In the genomic region with DNA sequence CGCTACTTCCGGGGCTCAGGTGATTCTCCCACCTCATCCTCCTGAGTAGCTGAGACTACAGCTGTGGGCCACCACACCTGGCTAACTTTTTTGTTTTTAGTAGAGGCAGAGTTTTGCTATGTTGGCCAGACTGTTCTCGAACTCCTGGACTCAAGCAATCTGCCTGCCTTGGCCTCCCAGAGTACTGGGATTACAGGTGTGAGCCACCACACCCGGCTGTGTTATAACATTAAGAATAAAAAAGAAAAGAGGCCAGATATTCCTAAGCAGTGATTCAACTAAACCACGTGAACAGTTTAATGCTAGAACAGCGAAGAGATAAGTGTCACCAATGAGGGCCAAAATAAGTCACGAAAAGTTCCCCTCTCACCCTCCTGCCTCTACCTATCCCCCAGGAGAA, we compare ENCODE assay signal across 18 cellular contexts. TPM values are rescaled to one million over a fixed set of nuclear protein-coding genes. Genes with fewer than 3 reads are reported as not detected.
DNase-seq lines count a peak whose midpoint lies in the region; ATAC-seq, FAIRE-seq and TF ChIP-seq lines count a peak whose summit lies in the region.
"Had no signal": no experiment of that assay in that cellular context is flagged by ENCODE, and none has a peak within 500 bp of the region (broad histone marks: within the 10 kb centered on the region; RNA-seq: fewer than 3 reads in every experiment).

No MANE protein-coding gene starts in this region.

- no peaks in the 10 kb centered on the region for H3K27me3 ChIP-seq in CD4-positive, CD25-positive, alpha-beta regulatory T cell (ENCODE audit: control insufficient read depth, insufficient read depth, low read length)
- no peaks in the 10 kb centered on the region; a peak in 1 of 5 replicates for H3K27me3 ChIP-seq in HepG2 (ENCODE audit: control insufficient read depth in 1 of 2, insufficient read depth in 2 of 2, low read length in 2 of 2)
- H3K27me3 ChIP-seq in spleen (replicated peaks in 1 of 7) = no peaks in the 10 kb centered on the region
- H3K27me3 ChIP-seq in body of pancreas = no peaks in the 10 kb centered on the region

- H3K4me1 Mint-ChIP-seq in CD4-positive, CD25-positive, alpha-beta regulatory T cell = peaks cover 26 to 67% (median 49%) of the 10 kb centered on the region in 4 donors
- H3K4me1 Mint-ChIP-seq in nephron progenitor cell = peaks cover 45% of the 10 kb centered on the region
- peaks cover 24% of the 10 kb centered on the region for H3K4me1 Mint-ChIP-seq in stimulated activated effector memory CD8-positive, alpha-beta T cell treated with anti-CD3 and anti-CD28 coated beads, Interleukin-12 subunit alpha, Interleukin-12 subunit beta, amount 100 ng/mL, for 72 hours

- H3K4me2 ChIP-seq in HepG2 (ENCODE audit: low read depth, low read length) = peak overlapping the region; percentile 95

- peaks cover 11% of the 10 kb centered on the region for H3K36me3 Mint-ChIP-seq in CD4-positive, CD25-positive, alpha-beta regulatory T cell
- peaks cover 53% of the 10 kb centered on the region for H3K36me3 Mint-ChIP-seq in nephron progenitor cell (ENCODE audit: low read depth)
- H3K36me3 Mint-ChIP-seq in stimulated activated effector memory CD8-positive, alpha-beta T cell treated with anti-CD3 and anti-CD28 coated beads, Interleukin-12 subunit alpha, Interleukin-12 subunit beta, amount 100 ng/mL, for 72 hours = peaks cover 24% of the 10 kb centered on the region

- no peak for FAIRE-seq in HepG2 (lab: Jason Lieb, UNC)
- FAIRE-seq: G401.6, GM12878 had no signal

- no peaks in the 10 kb centered on the region for H3K9me3 ChIP-seq in CD4-positive, CD25-positive, alpha-beta regulatory T cell (ENCODE audit: control insufficient read depth in 2 of 2, low read length in 2 of 2)
- H3K9me3 ChIP-seq in SK-N-MC (ENCODE audit: low read depth, low read length) (no peaks in the 10 kb centered on the region), HepG2 (ENCODE audit: low read length) (no peaks in the 10 kb centered on the region), spleen (no peaks in the 10 kb centered on the region), body of pancreas (no peaks in the 10 kb centered on the region)

- in situ Hi-C loops in HepG2 (cut with HindIII; ENCODE audit: extremely low pct_ligation_motif_present, low pct_unique_long_range_greater_than_20kb) = no loop called here

- H3K9me3 Mint-ChIP-seq in CD4-positive, CD25-positive, alpha-beta regulatory T cell = peaks cover 0 to 1% (median 0%) of the 10 kb centered on the region in 7 donors
- peaks cover 31% of the 10 kb centered on the region for H3K9me3 Mint-ChIP-seq in nephron progenitor cell
- no peaks in the 10 kb centered on the region for H3K9me3 Mint-ChIP-seq in stimulated activated effector memory CD8-positive, alpha-beta T cell treated with anti-CD3 and anti-CD28 coated beads, Interleukin-12 subunit alpha, Interleukin-12 subunit beta, amount 100 ng/mL, for 72 hours
- H3K9me3 Mint-ChIP-seq: IgD-negative memory B cell had no signal

- H3K4me1 ChIP-seq in CD4-positive, CD25-positive, alpha-beta regulatory T cell (ENCODE audit: control insufficient read depth, insufficient read depth, low read length, poor library complexity, severe bottlenecking) = peaks cover 40% of the 10 kb centered on the region
- peaks cover 68% of the 10 kb centered on the region for H3K4me1 ChIP-seq in HepG2 (ENCODE audit: insufficient read depth, low read length)
- peaks cover 13 to 68% (median 28%) of the 10 kb centered on the region in 6 donors for H3K4me1 ChIP-seq in spleen
- peaks cover 29% of the 10 kb centered on the region for H3K4me1 ChIP-seq in body of pancreas

- intact Hi-C loops in HepG2 (cut with micrococcal nuclease; ENCODE audit: unreplicated experiment) = loop anchor here (1.0 kb wide), 1 partner anchor 125 kb away; no protein-coding TSS in a partner anchor
- intact Hi-C loops in spleen (cut with DNase I; ENCODE audit: low total_unique reads) = no loop called here
- intact Hi-C loops in body of pancreas (cut with DNase I) = no loop called here

- 65% methylated on average over 7 of the region's 7 CpGs for WGBS in HepG2 (ENCODE audit: low lambda C conversion rate)
- 88 to 96% (median 94%) methylated on average over 7 of the region's 7 CpGs for WGBS in spleen, 5 donors
- 95 to 97% methylated on average over 7 of the region's 7 CpGs for WGBS in body of pancreas, 2 donors

- TF ChIP-seq EP300 in HepG2 (IDR thresholded peaks at IDR 0.05; ENCODE audit: low read depth in 2 of 2, low read length in 2 of 2) (no peak), HepG2 (CRISPR knock-in tag; IDR thresholded peaks at IDR 0.05; ENCODE audit: borderline replicate concordance) (no peak)

- peaks cover 69% of the 10 kb centered on the region for H3K79me2 ChIP-seq in HepG2 (ENCODE audit: insufficient read depth, low read length)

- CTCF ChIA-PET in HepG2 (lab: Yijun Ruan, JAX; ENCODE audit: low intra/inter-chr PET ratio, low total read pairs) = no interaction called here

- H3K36me3 ChIP-seq in CD4-positive, CD25-positive, alpha-beta regulatory T cell (ENCODE audit: control insufficient read depth, insufficient read depth, low read length) = peaks cover 2% of the 10 kb centered on the region
- H3K36me3 ChIP-seq in SK-N-MC (ENCODE audit: insufficient read depth, low read length) (no peaks in the 10 kb centered on the region), HepG2 (replicated peaks in 1 of 2; ENCODE audit: control insufficient read depth in 1 of 2, insufficient read depth in 2 of 2, low read length in 2 of 2) (no peaks in the 10 kb centered on the region; a peak in 1 of 5 replicates), spleen (peaks cover 0 to 10% (median 0%) of the 10 kb centered on the region in 6 donors), body of pancreas (replicated peaks in 1 of 2; ENCODE audit: insufficient read depth in 1 of 2, low read depth in 2 of 2) (no peaks in the 10 kb centered on the region)

- no peak for ATAC-seq in CD4-positive, CD25-positive, alpha-beta regulatory T cell (ENCODE audit: low read depth in 2 of 2)
- ATAC-seq in HepG2 (no peak), body of pancreas (no peak)
- no peak for ATAC-seq in stimulated activated effector memory CD8-positive, alpha-beta T cell treated with anti-CD3 and anti-CD28 coated beads, Interleukin-12 subunit alpha, Interleukin-12 subunit beta, amount 100 ng/mL, for 72 hours
- ATAC-seq: GM12878, PC-3 had no signal

- peak overlapping the region; percentile 61 to 96 (median 68) for H3K4me3 Mint-ChIP-seq in CD4-positive, CD25-positive, alpha-beta regulatory T cell
- H3K4me3 Mint-ChIP-seq in nephron progenitor cell = no peak overlapping the region
- no peak overlapping the region for H3K4me3 Mint-ChIP-seq in stimulated activated effector memory CD8-positive, alpha-beta T cell treated with anti-CD3 and anti-CD28 coated beads, Interleukin-12 subunit alpha, Interleukin-12 subunit beta, amount 100 ng/mL, for 72 hours

- H3K4me3 ChIP-seq in CD4-positive, CD25-positive, alpha-beta regulatory T cell (ENCODE audit: low read depth, low read length) = peak overlapping the region; percentile 64
- H3K4me3 ChIP-seq in SK-N-MC (no peak overlapping the region), HepG2 (replicated peaks in 1 of 3; ENCODE audit: insufficient read depth in 1 of 3, low read depth in 2 of 3, low read length in 3 of 3) (peak overlapping the region in 2 of 3 experiments; percentile 36 to 87; a peak in 1 of 6 replicates), spleen (no peak overlapping the region), body of pancreas (no peak overlapping the region)
- H3K4me3 ChIP-seq: GM12878, GM23248 had no signal

- no peak for TF ChIP-seq RAD21 in HepG2 (CRISPR knock-in tag; IDR thresholded peaks at IDR 0.05)

- POLR2A ChIA-PET in HepG2 (lab: Yijun Ruan, JAX) = interaction anchor here (5.5 to 6.2 kb wide), 2 partner anchors 26 to 146 kb away, joined by 43 to 50 read pairs; no protein-coding TSS in a partner anchor

- no peaks in the 10 kb centered on the region for H3K27me3 Mint-ChIP-seq in CD4-positive, CD25-positive, alpha-beta regulatory T cell
- no peaks in the 10 kb centered on the region for H3K27me3 Mint-ChIP-seq in nephron progenitor cell (ENCODE audit: low read depth, poor library complexity)
- H3K27me3 Mint-ChIP-seq: CD4-positive, alpha-beta memory T cell; IgD-negative memory B cell had no signal

- no peak for TF ChIP-seq POLR2A in HepG2 (IDR thresholded peaks at IDR 0.05; ENCODE audit: insufficient read depth in 1 of 2, low read depth in 2 of 2, low read length in 2 of 2)
- no peak for TF ChIP-seq POLR2A in spleen (IDR thresholded peaks at IDR 0.05)
- TF ChIP-seq POLR2A in body of pancreas (IDR thresholded peaks at IDR 0.05) = no peak

- H2AFZ ChIP-seq in HepG2 (ENCODE audit: low read length) = no peak overlapping the region
- H2AFZ ChIP-seq: GM23248 had no signal

- H3K27ac Mint-ChIP-seq in CD4-positive, CD25-positive, alpha-beta regulatory T cell = peak overlapping the region; percentile 92 to 96 (median 92)
- H3K27ac Mint-ChIP-seq in nephron progenitor cell = peak overlapping the region; percentile 43
- no peak overlapping the region for H3K27ac Mint-ChIP-seq in stimulated activated effector memory CD8-positive, alpha-beta T cell treated with anti-CD3 and anti-CD28 coated beads, Interleukin-12 subunit alpha, Interleukin-12 subunit beta, amount 100 ng/mL, for 72 hours

- no peak for TF ChIP-seq CTCF in HepG2 (CRISPR knock-in tag; IDR thresholded peaks at IDR 0.05)
- TF ChIP-seq CTCF in nephron progenitor cell (IDR thresholded peaks at IDR 0.05) = no peak
- no peak for TF ChIP-seq CTCF in spleen (IDR thresholded peaks at IDR 0.05 in 8 of 11, conservative IDR thresholded peaks at IDR 0.05 in 3 of 11)
- TF ChIP-seq CTCF in body of pancreas (IDR thresholded peaks at IDR 0.05) = no peak

- H4K20me1 ChIP-seq in HepG2 (ENCODE audit: insufficient read depth, low read length) = no peaks in the 10 kb centered on the region

- H3K27ac ChIP-seq in CD4-positive, CD25-positive, alpha-beta regulatory T cell (ENCODE audit: insufficient read depth, low read length, poor library complexity, severe bottlenecking) = peak overlapping the region; percentile 68
- peak overlapping the region; percentile 20; the same call in 1 of the 2 replicates for H3K27ac ChIP-seq in SK-N-MC
- H3K27ac ChIP-seq in HepG2 (ENCODE audit: extremely low read length, insufficient read depth, low read length) = peak overlapping the region; percentile 99
- no peak overlapping the region for H3K27ac ChIP-seq in spleen
- no peak overlapping the region for H3K27ac ChIP-seq in body of pancreas
- H3K27ac ChIP-seq: GM23248 had no signal

- DNase-seq in CD4-positive, CD25-positive, alpha-beta regulatory T cell = no peak
- DNase-seq in SK-N-MC (ENCODE audit: low read depth, low spot score) (no peak), HepG2 (ENCODE audit: low spot score) (no peak), nephron progenitor cell (no peak), spleen (no peak), NCI-H2196 (lab: John Stamatoyannopoulos, UW; ENCODE audit: unreplicated experiment) (no peak), body of pancreas (no peak)
- no peak for DNase-seq in stimulated activated effector memory CD8-positive, alpha-beta T cell treated with anti-CD3 and anti-CD28 coated beads, Interleukin-12 subunit alpha, Interleukin-12 subunit beta, amount 100 ng/mL, for 72 hours (ENCODE audit: low spot score in 2 of 2)
- DNase-seq: CD4-positive, alpha-beta memory T cell; GM23248; HCEC 1CT; NCI-H1105 treated with DMSO at 0.1 percent for 48 hours; NCI-H345; NK-92 treated with Interleukin-12 subunit alpha and Interleukin-12 subunit beta, amount 100 ng/mL, for 24 hours; PC-3 had no signal

- H3K9ac ChIP-seq in SK-N-MC (ENCODE audit: insufficient read length) (no peak overlapping the region), HepG2 (ENCODE audit: insufficient read depth, low read depth, low read length) (peak overlapping the region; percentile 47)
- H3K9ac ChIP-seq: GM23248 had no signal

- no TSS peak for BruUV-seq in HepG2 (replicated peaks; lab: Mats Ljungman, UMichigan)

RNA-seq across cellular contexts. Expression of a gene that starts 3.7 kb away (rescaled TPM):
- 15.8 TPM for total RNA-seq in CD4-positive, CD25-positive, alpha-beta regulatory T cell
- polyA plus RNA-seq in CD4-positive, CD25-positive, alpha-beta regulatory T cell = 1 to 10 TPM; 2.6 to 3.0 (median 2.7) TPM
- total RNA-seq in HepG2 (2016; rRNA removed; fragmentation: Illumina TruSeq; extraction: Trizol) = 5.8 and 7.6 TPM in 2 replicates
- 1.8 and 4.1 TPM in 2 replicates for total RNA-seq in HepG2 (2016; cell fraction: cytosol; rRNA removed; fragmentation: Illumina TruSeq; extraction: Trizol; ENCODE audit: low read depth)
- 4.7 and 5.0 TPM in 2 replicates for total RNA-seq in HepG2 (2016; cell fraction: insoluble cytoplasmic fraction; rRNA removed; fragmentation: Illumina TruSeq; extraction: Trizol)
- total RNA-seq in HepG2 (2016; cell fraction: membrane; rRNA removed; fragmentation: Illumina TruSeq; extraction: Trizol) = 2.4 and 3.3 TPM in 2 replicates
- 8.7 and 10.3 TPM in 2 replicates for total RNA-seq in HepG2 (2016; cell fraction: nucleus; rRNA removed; fragmentation: Illumina TruSeq; extraction: Trizol)
- polyA plus RNA-seq in HepG2 (2011; rRNA removed) = 5.7 and 8.3 TPM in 2 replicates
- polyA plus RNA-seq in HepG2 (2011; cell fraction: cytosol; rRNA removed) = 2.5 and 2.9 TPM in 2 replicates
- polyA plus RNA-seq in HepG2 (2011; cell fraction: nucleus; rRNA removed) = 22.9 and 26.5 TPM in 2 replicates
- polyA plus RNA-seq in HepG2 (2012) = 3.2 and 5.1 TPM in 2 replicates
- polyA plus RNA-seq in HepG2 (2016; cell fraction: cytosol; fragmentation: Illumina TruSeq; extraction: Trizol; ENCODE audit: low read depth) = 0.12 and 0.21 TPM in 2 replicates
- 4.0 and 4.5 TPM in 2 replicates for polyA plus RNA-seq in HepG2 (2016; cell fraction: insoluble cytoplasmic fraction; fragmentation: Illumina TruSeq; extraction: Trizol; ENCODE audit: low read depth)
- polyA plus RNA-seq in HepG2 (2016; cell fraction: membrane; fragmentation: Illumina TruSeq; extraction: Trizol; ENCODE audit: low read depth) = 0.57 and 0.73 TPM in 2 replicates
- polyA plus RNA-seq in HepG2 (2016; cell fraction: nucleus; fragmentation: Illumina TruSeq; extraction: Trizol; ENCODE audit: insufficient read depth, low read depth) = 15.4 and 16.4 TPM in 2 replicates
- polyA minus RNA-seq in HepG2 (2011; rRNA and poly(A)+ RNA removed; ENCODE audit: low replicate concordance) = 26.0 and 28.8 TPM in 2 replicates
- 4.9 and 5.3 TPM in 2 replicates for polyA minus RNA-seq in HepG2 (2011; cell fraction: cytosol; rRNA and poly(A)+ RNA removed)
- 10.2 and 19.1 TPM in 2 replicates for polyA minus RNA-seq in HepG2 (2011; cell fraction: nucleus; rRNA and poly(A)+ RNA removed)
- total RNA-seq in spleen = 10 to 100 TPM in 6 of 7 donors, 1 to 10 TPM in 1; 9.0 to 16.2 (median 12.4) TPM
- 1 to 10 TPM; 1.6 to 2.7 (median 2.5) TPM for polyA plus RNA-seq in spleen
- total RNA-seq in body of pancreas = 10 to 100 TPM in 1 of 2 donors, 1 to 10 TPM in 1; 4.7 to 14.5 TPM

Comparison
In these comparisons a context has a peak if more than half of its experiments do, and no peak if none do; other contexts are left out.
1. H3K27ac ChIP-seq: peak in CD4-positive, CD25-positive, alpha-beta regulatory T cell (single experiment), SK-N-MC (single experiment) and HepG2 (single experiment); none in spleen (0 of 8) and body of pancreas (0 of 4).
2. H3K4me3 ChIP-seq: peak in CD4-positive, CD25-positive, alpha-beta regulatory T cell (single experiment) and HepG2 (2 of 3); none in SK-N-MC (single experiment), spleen (0 of 8) and body of pancreas (0 of 2).
3. H3K4me3 Mint-ChIP-seq: peak in CD4-positive, CD25-positive, alpha-beta regulatory T cell (4 of 4); none in nephron progenitor cell (single experiment) and stimulated activated effector memory CD8-positive, alpha-beta T cell treated with anti-CD3 and anti-CD28 coated beads, Interleukin-12 subunit alpha, Interleukin-12 subunit beta, amount 100 ng/mL, for 72 hours (single experiment).